In the genomic region with DNA sequence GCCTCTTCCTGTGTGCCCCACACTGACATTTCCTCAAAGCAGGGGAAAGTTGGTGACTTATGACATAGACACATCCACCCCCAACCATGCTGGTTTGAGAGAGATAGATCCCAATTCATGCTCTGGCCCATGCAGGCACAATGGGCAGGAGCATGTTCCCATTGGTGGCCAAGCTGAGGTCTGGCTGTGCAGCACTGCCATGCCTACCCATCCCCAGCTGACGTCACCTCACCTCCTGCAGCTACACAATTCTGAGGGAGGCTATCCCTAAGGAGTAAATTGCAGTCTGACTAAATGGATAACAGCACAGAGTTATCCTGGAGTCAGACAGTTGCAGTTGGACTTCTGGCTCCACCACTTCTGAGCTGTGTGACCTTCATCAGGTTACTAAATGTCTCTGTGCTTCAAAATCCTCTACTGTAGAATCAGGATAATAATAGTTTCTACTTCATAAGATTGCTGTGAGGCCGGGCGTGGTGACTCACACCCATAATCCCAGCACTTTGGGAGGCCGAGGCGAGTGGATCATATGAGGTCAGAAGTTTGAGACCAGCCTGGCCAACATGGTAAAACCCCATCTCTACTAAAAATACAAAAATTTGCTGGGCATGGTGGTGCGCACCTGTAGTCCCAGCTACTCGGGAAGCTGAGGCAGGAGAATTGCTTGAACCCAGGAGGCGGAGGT, we compare ENCODE assay signal across 3 cellular contexts.
TF ChIP-seq lines count a peak whose summit lies in the region.

No MANE protein-coding gene starts in this region.

TF ChIP-seq in HepG2, 621 proteins besides CTCF, POLR2A, EP300 and RAD21 (continues in another document):
- TF ChIP-seq, protein P1, sequence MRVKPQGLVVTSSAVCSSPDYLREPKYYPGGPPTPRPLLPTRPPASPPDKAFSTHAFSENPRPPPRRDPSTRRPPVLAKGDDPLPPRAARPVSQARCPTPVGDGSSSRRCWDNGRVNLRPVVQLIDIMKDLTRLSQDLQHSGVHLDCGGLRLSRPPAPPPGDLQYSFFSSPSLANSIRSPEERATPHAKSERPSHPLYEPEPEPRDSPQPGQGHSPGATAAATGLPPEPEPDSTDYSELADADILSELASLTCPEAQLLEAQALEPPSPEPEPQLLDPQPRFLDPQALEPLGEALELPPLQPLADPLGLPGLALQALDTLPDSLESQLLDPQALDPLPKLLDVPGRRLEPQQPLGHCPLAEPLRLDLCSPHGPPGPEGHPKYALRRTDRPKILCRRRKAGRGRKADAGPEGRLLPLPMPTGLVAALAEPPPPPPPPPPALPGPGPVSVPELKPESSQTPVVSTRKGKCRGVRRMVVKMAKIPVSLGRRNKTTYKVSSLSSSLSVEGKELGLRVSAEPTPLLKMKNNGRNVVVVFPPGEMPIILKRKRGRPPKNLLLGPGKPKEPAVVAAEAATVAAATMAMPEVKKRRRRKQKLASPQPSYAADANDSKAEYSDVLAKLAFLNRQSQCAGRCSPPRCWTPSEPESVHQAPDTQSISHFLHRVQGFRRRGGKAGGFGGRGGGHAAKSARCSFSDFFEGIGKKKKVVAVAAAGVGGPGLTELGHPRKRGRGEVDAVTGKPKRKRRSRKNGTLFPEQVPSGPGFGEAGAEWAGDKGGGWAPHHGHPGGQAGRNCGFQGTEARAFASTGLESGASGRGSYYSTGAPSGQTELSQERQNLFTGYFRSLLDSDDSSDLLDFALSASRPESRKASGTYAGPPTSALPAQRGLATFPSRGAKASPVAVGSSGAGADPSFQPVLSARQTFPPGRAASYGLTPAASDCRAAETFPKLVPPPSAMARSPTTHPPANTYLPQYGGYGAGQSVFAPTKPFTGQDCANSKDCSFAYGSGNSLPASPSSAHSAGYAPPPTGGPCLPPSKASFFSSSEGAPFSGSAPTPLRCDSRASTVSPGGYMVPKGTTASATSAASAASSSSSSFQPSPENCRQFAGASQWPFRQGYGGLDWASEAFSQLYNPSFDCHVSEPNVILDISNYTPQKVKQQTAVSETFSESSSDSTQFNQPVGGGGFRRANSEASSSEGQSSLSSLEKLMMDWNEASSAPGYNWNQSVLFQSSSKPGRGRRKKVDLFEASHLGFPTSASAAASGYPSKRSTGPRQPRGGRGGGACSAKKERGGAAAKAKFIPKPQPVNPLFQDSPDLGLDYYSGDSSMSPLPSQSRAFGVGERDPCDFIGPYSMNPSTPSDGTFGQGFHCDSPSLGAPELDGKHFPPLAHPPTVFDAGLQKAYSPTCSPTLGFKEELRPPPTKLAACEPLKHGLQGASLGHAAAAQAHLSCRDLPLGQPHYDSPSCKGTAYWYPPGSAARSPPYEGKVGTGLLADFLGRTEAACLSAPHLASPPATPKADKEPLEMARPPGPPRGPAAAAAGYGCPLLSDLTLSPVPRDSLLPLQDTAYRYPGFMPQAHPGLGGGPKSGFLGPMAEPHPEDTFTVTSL (CRISPR knock-in tag; IDR thresholded peaks at IDR 0.05; ENCODE audit: borderline replicate concordance), result no peak
- TF ChIP-seq CREB1 (IDR thresholded peaks at IDR 0.05) (peak; percentile 60), CREB1 (CRISPR knock-in tag; IDR thresholded peaks at IDR 0.05) (no peak), ZNF543 (CRISPR knock-in tag; IDR thresholded peaks at IDR 0.05) (no peak), HMG20A (CRISPR knock-in tag; IDR thresholded peaks at IDR 0.05; ENCODE audit: borderline replicate concordance) (no peak), ATF7 (IDR thresholded peaks at IDR 0.05) (0 out of 2 replicates have a peak, but pooled peaks have one; percentile 7), ATF7 (CRISPR knock-in tag; IDR thresholded peaks at IDR 0.05) (no peak), CCAR2 (optimal IDR thresholded peaks at IDR 0.05; ENCODE audit: low read depth, low read length) (no peak), ZBTB7B (CRISPR knock-in tag; IDR thresholded peaks at IDR 0.05) (no peak), ZNF24 (IDR thresholded peaks at IDR 0.05) (no peak), SAP130 (CRISPR knock-in tag; IDR thresholded peaks at IDR 0.05; ENCODE audit: low read depth) (no peak)

TF ChIP-seq in HEK293, 187 proteins besides CTCF, POLR2A, EP300 and RAD21:
- TF ChIP-seq, protein P2, sequence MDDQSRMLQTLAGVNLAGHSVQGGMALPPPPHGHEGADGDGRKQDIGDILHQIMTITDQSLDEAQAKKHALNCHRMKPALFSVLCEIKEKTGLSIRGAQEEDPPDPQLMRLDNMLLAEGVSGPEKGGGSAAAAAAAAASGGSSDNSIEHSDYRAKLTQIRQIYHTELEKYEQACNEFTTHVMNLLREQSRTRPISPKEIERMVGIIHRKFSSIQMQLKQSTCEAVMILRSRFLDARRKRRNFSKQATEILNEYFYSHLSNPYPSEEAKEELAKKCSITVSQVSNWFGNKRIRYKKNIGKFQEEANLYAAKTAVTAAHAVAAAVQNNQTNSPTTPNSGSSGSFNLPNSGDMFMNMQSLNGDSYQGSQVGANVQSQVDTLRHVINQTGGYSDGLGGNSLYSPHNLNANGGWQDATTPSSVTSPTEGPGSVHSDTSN (CRISPR knock-in tag; IDR thresholded peaks at IDR 0.05), result no peak
- TF ChIP-seq GFI1B (tag by site-specific recombination; IDR thresholded peaks at IDR 0.05) (no peak), YY1 (tag by site-specific recombination; IDR thresholded peaks at IDR 0.05) (no peak), ZNF202 (tag by site-specific recombination; IDR thresholded peaks at IDR 0.05; ENCODE audit: borderline replicate concordance) (no peak), SCRT1 (tag by site-specific recombination; IDR thresholded peaks at IDR 0.05; ENCODE audit: borderline replicate concordance) (no peak), SCRT2 (tag by site-specific recombination; IDR thresholded peaks at IDR 0.05) (no peak), ZNF366 (tag by site-specific recombination; conservative IDR thresholded peaks at IDR 0.05) (no peak), ZNF214 (tag by site-specific recombination; IDR thresholded peaks at IDR 0.05; ENCODE audit: borderline replicate concordance) (no peak), ZIC2 (tag by site-specific recombination; IDR thresholded peaks at IDR 0.05) (peak; percentile 86), ZNF776 (tag by site-specific recombination; IDR thresholded peaks at IDR 0.05; ENCODE audit: borderline replicate concordance) (no peak), ZNF157 (tag by site-specific recombination; IDR thresholded peaks at IDR 0.05) (no peak), ZNF558 (tag by site-specific recombination; IDR thresholded peaks at IDR 0.05) (no peak), GLIS1 (tag by site-specific recombination; IDR thresholded peaks at IDR 0.05) (peak; percentile 59), ZNF549 (tag by site-specific recombination; IDR thresholded peaks at IDR 0.05) (no peak)
- TF ChIP-seq, protein P3, sequence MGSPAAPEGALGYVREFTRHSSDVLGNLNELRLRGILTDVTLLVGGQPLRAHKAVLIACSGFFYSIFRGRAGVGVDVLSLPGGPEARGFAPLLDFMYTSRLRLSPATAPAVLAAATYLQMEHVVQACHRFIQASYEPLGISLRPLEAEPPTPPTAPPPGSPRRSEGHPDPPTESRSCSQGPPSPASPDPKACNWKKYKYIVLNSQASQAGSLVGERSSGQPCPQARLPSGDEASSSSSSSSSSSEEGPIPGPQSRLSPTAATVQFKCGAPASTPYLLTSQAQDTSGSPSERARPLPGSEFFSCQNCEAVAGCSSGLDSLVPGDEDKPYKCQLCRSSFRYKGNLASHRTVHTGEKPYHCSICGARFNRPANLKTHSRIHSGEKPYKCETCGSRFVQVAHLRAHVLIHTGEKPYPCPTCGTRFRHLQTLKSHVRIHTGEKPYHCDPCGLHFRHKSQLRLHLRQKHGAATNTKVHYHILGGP (tag by site-specific recombination; IDR thresholded peaks at IDR 0.05), result no peak
- TF ChIP-seq, protein P4, sequence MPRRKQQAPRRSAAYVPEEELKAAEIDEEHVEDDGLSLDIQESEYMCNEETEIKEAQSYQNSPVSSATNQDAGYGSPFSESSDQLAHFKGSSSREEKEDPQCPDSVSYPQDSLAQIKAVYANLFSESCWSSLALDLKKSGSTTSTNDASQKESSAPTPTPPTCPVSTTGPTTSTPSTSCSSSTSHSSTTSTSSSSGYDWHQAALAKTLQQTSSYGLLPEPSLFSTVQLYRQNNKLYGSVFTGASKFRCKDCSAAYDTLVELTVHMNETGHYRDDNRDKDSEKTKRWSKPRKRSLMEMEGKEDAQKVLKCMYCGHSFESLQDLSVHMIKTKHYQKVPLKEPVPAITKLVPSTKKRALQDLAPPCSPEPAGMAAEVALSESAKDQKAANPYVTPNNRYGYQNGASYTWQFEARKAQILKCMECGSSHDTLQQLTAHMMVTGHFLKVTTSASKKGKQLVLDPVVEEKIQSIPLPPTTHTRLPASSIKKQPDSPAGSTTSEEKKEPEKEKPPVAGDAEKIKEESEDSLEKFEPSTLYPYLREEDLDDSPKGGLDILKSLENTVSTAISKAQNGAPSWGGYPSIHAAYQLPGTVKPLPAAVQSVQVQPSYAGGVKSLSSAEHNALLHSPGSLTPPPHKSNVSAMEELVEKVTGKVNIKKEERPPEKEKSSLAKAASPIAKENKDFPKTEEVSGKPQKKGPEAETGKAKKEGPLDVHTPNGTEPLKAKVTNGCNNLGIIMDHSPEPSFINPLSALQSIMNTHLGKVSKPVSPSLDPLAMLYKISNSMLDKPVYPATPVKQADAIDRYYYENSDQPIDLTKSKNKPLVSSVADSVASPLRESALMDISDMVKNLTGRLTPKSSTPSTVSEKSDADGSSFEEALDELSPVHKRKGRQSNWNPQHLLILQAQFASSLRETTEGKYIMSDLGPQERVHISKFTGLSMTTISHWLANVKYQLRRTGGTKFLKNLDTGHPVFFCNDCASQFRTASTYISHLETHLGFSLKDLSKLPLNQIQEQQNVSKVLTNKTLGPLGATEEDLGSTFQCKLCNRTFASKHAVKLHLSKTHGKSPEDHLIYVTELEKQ (tag by site-specific recombination; IDR thresholded peaks at IDR 0.05; ENCODE audit: borderline replicate concordance), result no peak

TF ChIP-seq in H1, 55 proteins besides CTCF, POLR2A, EP300 and RAD21 (continues in another document):
- TF ChIP-seq KDM5A (IDR thresholded peaks at IDR 0.05; ENCODE audit: low read length) (no peak), YY1 (IDR thresholded peaks at IDR 0.05; ENCODE audit: low read depth, low read length) (no peak), CBX5 (IDR thresholded peaks at IDR 0.05; ENCODE audit: low read depth, low read length) (no peak), NANOG (IDR thresholded peaks at IDR 0.05; ENCODE audit: insufficient read depth, low read depth, low read length, poor library complexity, severe bottlenecking) (no peak), KDM1A (IDR thresholded peaks at IDR 0.05; ENCODE audit: borderline replicate concordance, low read length) (no peak), CHD1 (IDR thresholded peaks at IDR 0.05; ENCODE audit: low read depth, low read length) (no peak)
- TF ChIP-seq, protein P5, sequence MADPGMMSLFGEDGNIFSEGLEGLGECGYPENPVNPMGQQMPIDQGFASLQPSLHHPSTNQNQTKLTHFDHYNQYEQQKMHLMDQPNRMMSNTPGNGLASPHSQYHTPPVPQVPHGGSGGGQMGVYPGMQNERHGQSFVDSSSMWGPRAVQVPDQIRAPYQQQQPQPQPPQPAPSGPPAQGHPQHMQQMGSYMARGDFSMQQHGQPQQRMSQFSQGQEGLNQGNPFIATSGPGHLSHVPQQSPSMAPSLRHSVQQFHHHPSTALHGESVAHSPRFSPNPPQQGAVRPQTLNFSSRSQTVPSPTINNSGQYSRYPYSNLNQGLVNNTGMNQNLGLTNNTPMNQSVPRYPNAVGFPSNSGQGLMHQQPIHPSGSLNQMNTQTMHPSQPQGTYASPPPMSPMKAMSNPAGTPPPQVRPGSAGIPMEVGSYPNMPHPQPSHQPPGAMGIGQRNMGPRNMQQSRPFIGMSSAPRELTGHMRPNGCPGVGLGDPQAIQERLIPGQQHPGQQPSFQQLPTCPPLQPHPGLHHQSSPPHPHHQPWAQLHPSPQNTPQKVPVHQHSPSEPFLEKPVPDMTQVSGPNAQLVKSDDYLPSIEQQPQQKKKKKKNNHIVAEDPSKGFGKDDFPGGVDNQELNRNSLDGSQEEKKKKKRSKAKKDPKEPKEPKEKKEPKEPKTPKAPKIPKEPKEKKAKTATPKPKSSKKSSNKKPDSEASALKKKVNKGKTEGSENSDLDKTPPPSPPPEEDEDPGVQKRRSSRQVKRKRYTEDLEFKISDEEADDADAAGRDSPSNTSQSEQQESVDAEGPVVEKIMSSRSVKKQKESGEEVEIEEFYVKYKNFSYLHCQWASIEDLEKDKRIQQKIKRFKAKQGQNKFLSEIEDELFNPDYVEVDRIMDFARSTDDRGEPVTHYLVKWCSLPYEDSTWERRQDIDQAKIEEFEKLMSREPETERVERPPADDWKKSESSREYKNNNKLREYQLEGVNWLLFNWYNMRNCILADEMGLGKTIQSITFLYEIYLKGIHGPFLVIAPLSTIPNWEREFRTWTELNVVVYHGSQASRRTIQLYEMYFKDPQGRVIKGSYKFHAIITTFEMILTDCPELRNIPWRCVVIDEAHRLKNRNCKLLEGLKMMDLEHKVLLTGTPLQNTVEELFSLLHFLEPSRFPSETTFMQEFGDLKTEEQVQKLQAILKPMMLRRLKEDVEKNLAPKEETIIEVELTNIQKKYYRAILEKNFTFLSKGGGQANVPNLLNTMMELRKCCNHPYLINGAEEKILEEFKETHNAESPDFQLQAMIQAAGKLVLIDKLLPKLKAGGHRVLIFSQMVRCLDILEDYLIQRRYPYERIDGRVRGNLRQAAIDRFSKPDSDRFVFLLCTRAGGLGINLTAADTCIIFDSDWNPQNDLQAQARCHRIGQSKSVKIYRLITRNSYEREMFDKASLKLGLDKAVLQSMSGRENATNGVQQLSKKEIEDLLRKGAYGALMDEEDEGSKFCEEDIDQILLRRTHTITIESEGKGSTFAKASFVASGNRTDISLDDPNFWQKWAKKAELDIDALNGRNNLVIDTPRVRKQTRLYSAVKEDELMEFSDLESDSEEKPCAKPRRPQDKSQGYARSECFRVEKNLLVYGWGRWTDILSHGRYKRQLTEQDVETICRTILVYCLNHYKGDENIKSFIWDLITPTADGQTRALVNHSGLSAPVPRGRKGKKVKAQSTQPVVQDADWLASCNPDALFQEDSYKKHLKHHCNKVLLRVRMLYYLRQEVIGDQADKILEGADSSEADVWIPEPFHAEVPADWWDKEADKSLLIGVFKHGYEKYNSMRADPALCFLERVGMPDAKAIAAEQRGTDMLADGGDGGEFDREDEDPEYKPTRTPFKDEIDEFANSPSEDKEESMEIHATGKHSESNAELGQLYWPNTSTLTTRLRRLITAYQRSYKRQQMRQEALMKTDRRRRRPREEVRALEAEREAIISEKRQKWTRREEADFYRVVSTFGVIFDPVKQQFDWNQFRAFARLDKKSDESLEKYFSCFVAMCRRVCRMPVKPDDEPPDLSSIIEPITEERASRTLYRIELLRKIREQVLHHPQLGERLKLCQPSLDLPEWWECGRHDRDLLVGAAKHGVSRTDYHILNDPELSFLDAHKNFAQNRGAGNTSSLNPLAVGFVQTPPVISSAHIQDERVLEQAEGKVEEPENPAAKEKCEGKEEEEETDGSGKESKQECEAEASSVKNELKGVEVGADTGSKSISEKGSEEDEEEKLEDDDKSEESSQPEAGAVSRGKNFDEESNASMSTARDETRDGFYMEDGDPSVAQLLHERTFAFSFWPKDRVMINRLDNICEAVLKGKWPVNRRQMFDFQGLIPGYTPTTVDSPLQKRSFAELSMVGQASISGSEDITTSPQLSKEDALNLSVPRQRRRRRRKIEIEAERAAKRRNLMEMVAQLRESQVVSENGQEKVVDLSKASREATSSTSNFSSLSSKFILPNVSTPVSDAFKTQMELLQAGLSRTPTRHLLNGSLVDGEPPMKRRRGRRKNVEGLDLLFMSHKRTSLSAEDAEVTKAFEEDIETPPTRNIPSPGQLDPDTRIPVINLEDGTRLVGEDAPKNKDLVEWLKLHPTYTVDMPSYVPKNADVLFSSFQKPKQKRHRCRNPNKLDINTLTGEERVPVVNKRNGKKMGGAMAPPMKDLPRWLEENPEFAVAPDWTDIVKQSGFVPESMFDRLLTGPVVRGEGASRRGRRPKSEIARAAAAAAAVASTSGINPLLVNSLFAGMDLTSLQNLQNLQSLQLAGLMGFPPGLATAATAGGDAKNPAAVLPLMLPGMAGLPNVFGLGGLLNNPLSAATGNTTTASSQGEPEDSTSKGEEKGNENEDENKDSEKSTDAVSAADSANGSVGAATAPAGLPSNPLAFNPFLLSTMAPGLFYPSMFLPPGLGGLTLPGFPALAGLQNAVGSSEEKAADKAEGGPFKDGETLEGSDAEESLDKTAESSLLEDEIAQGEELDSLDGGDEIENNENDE (IDR thresholded peaks at IDR 0.05; ENCODE audit: insufficient replicate concordance, low read length), result no peak
- TF ChIP-seq, protein P6, sequence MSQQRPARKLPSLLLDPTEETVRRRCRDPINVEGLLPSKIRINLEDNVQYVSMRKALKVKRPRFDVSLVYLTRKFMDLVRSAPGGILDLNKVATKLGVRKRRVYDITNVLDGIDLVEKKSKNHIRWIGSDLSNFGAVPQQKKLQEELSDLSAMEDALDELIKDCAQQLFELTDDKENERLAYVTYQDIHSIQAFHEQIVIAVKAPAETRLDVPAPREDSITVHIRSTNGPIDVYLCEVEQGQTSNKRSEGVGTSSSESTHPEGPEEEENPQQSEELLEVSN (IDR thresholded peaks at IDR 0.05), result no peak
